Comparison of ENCODE assay signal across 10 cellular contexts in the genomic region with DNA sequence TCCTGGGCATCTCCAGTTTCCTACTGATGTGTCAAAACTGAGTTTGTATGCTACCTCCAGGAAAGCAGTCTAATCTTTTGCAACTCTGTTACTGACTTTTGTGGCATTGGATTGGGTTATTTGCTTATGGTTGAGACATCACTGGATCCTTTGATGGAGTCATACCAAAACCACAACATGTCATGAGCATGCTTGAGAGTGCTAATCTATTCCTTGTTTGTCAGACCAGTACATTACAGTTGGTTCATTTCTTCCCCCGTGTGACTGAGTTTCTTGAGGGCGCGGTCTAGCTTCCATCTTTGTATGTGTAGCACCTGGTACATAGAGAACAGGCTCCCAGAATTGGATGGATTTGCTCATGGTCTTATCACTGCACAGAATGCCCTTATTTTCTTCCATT. TPM values are rescaled to one million over a fixed set of nuclear protein-coding genes. Genes with fewer than 3 reads are reported as not detected.
A peak's percentile ranks its signal among the peaks of the same experiment; 100 is the strongest.
DNase-seq lines count a peak whose midpoint lies in the region; ATAC-seq and TF ChIP-seq lines count a peak whose summit lies in the region.
"Had no signal": no experiment of that assay in that cellular context is flagged by ENCODE, and none has a peak within 500 bp of the region (broad histone marks: within the 10 kb centered on the region; RNA-seq: fewer than 3 reads in every experiment).

No MANE protein-coding gene starts in this region.

- no peak for TF ChIP-seq POLR2A in gastroesophageal sphincter (IDR thresholded peaks at IDR 0.05)

- H3K27me3 ChIP-seq in gastroesophageal sphincter: no peaks in the 10 kb centered on the region

- peak; percentile 67 for ATAC-seq in HG03460 (IDR thresholded peaks at IDR 0.05; ENCODE audit: unreplicated experiment)
- no peak for ATAC-seq in gastroesophageal sphincter
- no peak for ATAC-seq in WTC11
- ATAC-seq: esophagus mucosa had no signal

- peaks cover 0 to 44% of the 10 kb centered on the region in 2 donors for H3K36me3 ChIP-seq in gastroesophageal sphincter

- H3K4me1 ChIP-seq in gastroesophageal sphincter: no peaks in the 10 kb centered on the region

- no peak overlapping the region for H3K27ac ChIP-seq in gastroesophageal sphincter

- CTCF ChIA-PET in WTC11 (lab: Charles Lee): no interaction called here

- TF ChIP-seq CTCF in gastroesophageal sphincter (IDR thresholded peaks at IDR 0.05): no peak
- TF ChIP-seq CTCF in WTC11 (IDR thresholded peaks at IDR 0.05): no peak

- DNase-seq in stimulated activated CD4-positive, alpha-beta T cell treated with anti-CD3 and anti-CD28 coated beads, Interleukin-15, amount 100 ng/mL, for 48 hours (ENCODE audit: low read depth in 2 of 2): peak; percentile 10 to 14
- no peak for DNase-seq in stimulated activated CD4-positive, alpha-beta T cell treated with anti-CD3 and anti-CD28 coated beads, Interleukin-4, amount 100 ng/mL, for 1 hour
- DNase-seq in amniotic epithelial cell (ENCODE audit: low read depth) (peak; percentile 89), WTC11 (ENCODE audit: low spot score) (no peak), KBM-7 (no peak), iPS-NIHi11 (ENCODE audit: low spot score) (no peak)
- DNase-seq: NCI-H510A had no signal

- no peak overlapping the region for H3K27ac Mint-ChIP-seq in WTC11

- H3K27me3 Mint-ChIP-seq in WTC11 (ENCODE audit: low read depth): no peaks in the 10 kb centered on the region

- H3K9me3 ChIP-seq in gastroesophageal sphincter: no peaks in the 10 kb centered on the region

- no peak for TF ChIP-seq EP300 in gastroesophageal sphincter (IDR thresholded peaks at IDR 0.05)

- WGBS in gastroesophageal sphincter (ENCODE audit: low coverage in 1 of 2), 2 donors: 89 to 93% methylated on average over 3 of the region's 3 CpGs

- H3K4me3 ChIP-seq in gastroesophageal sphincter: no peak overlapping the region

- H3K9me3 Mint-ChIP-seq in WTC11: no peaks in the 10 kb centered on the region

- POLR2A ChIA-PET in WTC11 (lab: Charles Lee): no interaction called here

- H3K4me1 Mint-ChIP-seq in WTC11: no peaks in the 10 kb centered on the region

- in situ Hi-C loops in KBM-7 (cut with MboI; ENCODE audit: low pct_unique_long_range_greater_than_20kb, low sequenced_read_pairs): no loop called here

- peaks cover 14% of the 10 kb centered on the region; the same call in 1 of the 2 replicates for H3K36me3 Mint-ChIP-seq in WTC11

- no peak overlapping the region for H3K4me3 Mint-ChIP-seq in WTC11

TF ChIP-seq in WTC11, 78 proteins besides CTCF, POLR2A, EP300 and RAD21 (continues in another document):
- no peak for TF ChIP-seq EMX1 (CRISPR knock-in tag; IDR thresholded peaks at IDR 0.05)
- TF ChIP-seq, protein P1, sequence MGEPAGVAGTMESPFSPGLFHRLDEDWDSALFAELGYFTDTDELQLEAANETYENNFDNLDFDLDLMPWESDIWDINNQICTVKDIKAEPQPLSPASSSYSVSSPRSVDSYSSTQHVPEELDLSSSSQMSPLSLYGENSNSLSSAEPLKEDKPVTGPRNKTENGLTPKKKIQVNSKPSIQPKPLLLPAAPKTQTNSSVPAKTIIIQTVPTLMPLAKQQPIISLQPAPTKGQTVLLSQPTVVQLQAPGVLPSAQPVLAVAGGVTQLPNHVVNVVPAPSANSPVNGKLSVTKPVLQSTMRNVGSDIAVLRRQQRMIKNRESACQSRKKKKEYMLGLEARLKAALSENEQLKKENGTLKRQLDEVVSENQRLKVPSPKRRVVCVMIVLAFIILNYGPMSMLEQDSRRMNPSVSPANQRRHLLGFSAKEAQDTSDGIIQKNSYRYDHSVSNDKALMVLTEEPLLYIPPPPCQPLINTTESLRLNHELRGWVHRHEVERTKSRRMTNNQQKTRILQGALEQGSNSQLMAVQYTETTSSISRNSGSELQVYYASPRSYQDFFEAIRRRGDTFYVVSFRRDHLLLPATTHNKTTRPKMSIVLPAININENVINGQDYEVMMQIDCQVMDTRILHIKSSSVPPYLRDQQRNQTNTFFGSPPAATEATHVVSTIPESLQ (CRISPR knock-in tag; IDR thresholded peaks at IDR 0.05): no peak
- TF ChIP-seq STAT6 (CRISPR knock-in tag; conservative IDR thresholded peaks at IDR 0.05; ENCODE audit: low read depth): no peak
- TF ChIP-seq, protein P2, sequence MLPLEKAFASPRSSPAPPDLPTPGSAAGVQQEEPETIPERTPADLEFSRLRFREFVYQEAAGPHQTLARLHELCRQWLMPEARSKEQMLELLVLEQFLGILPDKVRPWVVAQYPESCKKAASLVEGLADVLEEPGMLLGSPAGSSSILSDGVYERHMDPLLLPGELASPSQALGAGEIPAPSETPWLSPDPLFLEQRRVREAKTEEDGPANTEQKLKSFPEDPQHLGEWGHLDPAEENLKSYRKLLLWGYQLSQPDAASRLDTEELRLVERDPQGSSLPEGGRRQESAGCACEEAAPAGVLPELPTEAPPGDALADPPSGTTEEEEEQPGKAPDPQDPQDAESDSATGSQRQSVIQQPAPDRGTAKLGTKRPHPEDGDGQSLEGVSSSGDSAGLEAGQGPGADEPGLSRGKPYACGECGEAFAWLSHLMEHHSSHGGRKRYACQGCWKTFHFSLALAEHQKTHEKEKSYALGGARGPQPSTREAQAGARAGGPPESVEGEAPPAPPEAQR (CRISPR knock-in tag; IDR thresholded peaks at IDR 0.05): no peak
- TF ChIP-seq TP53 (CRISPR knock-in tag; IDR thresholded peaks at IDR 0.05): no peak
- TF ChIP-seq NR2C2 (CRISPR knock-in tag; IDR thresholded peaks at IDR 0.05): no peak
- no peak for TF ChIP-seq FOXP1 (CRISPR knock-in tag; IDR thresholded peaks at IDR 0.05; ENCODE audit: borderline replicate concordance)
- no peak for TF ChIP-seq ELF4 (CRISPR knock-in tag; IDR thresholded peaks at IDR 0.05; ENCODE audit: low read depth)
- no peak for TF ChIP-seq NR3C1 (CRISPR knock-in tag; conservative IDR thresholded peaks at IDR 0.05; ENCODE audit: low read depth)
- TF ChIP-seq ESRRA (CRISPR knock-in tag; IDR thresholded peaks at IDR 0.05; ENCODE audit: borderline replicate concordance): no peak
- TF ChIP-seq FOXP4 (CRISPR knock-in tag; IDR thresholded peaks at IDR 0.05): no peak
- TF ChIP-seq, protein P3, sequence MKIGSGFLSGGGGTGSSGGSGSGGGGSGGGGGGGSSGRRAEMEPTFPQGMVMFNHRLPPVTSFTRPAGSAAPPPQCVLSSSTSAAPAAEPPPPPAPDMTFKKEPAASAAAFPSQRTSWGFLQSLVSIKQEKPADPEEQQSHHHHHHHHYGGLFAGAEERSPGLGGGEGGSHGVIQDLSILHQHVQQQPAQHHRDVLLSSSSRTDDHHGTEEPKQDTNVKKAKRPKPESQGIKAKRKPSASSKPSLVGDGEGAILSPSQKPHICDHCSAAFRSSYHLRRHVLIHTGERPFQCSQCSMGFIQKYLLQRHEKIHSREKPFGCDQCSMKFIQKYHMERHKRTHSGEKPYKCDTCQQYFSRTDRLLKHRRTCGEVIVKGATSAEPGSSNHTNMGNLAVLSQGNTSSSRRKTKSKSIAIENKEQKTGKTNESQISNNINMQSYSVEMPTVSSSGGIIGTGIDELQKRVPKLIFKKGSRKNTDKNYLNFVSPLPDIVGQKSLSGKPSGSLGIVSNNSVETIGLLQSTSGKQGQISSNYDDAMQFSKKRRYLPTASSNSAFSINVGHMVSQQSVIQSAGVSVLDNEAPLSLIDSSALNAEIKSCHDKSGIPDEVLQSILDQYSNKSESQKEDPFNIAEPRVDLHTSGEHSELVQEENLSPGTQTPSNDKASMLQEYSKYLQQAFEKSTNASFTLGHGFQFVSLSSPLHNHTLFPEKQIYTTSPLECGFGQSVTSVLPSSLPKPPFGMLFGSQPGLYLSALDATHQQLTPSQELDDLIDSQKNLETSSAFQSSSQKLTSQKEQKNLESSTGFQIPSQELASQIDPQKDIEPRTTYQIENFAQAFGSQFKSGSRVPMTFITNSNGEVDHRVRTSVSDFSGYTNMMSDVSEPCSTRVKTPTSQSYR (CRISPR knock-in tag; IDR thresholded peaks at IDR 0.05): no peak
- no peak for TF ChIP-seq ZNF263 (CRISPR knock-in tag; IDR thresholded peaks at IDR 0.05; ENCODE audit: low read depth)
- TF ChIP-seq ETV6 (CRISPR knock-in tag; IDR thresholded peaks at IDR 0.05): no peak

RNA-seq across cellular contexts. Expression of gene SUGT1, which starts 43.2 kb away (rescaled TPM):
- 10 to 100 TPM; 31.9 to 53.7 (median 48.9) TPM for total RNA-seq in gastroesophageal sphincter
- 74.8 to 77.6 TPM (median 76.3 TPM) in 3 replicates for total RNA-seq in WTC11 (2021)

RNA-seq across cellular contexts. Expression of gene CNMD, which starts 43.8 kb away (rescaled TPM):
- total RNA-seq in gastroesophageal sphincter (not detected), WTC11 (2021) (65.5 to 95.1 TPM (median 65.6 TPM) in 3 replicates)
- total RNA-seq: esophagus mucosa had no signal

RNA-seq across cellular contexts. Expression of gene HNRNPA1L2, which starts 53.6 kb away (rescaled TPM):
- total RNA-seq in gastroesophageal sphincter (1 to 10 TPM; 2.3 to 4.8 (median 2.8) TPM), WTC11 (2021) (8.0 to 9.5 TPM (median 8.5 TPM) in 3 replicates)

Comparison
In these comparisons a context has a peak if more than half of its experiments do, and no peak if none do; other contexts are left out.
1. DNase-seq: peak in stimulated activated CD4-positive, alpha-beta T cell treated with anti-CD3 and anti-CD28 coated beads, Interleukin-15, amount 100 ng/mL, for 48 hours (2 of 2) and amniotic epithelial cell (single experiment); none in stimulated activated CD4-positive, alpha-beta T cell treated with anti-CD3 and anti-CD28 coated beads, Interleukin-4, amount 100 ng/mL, for 1 hour (single experiment), WTC11 (single experiment), KBM-7 (single experiment) and iPS-NIHi11 (single experiment).
2. RNA of gene CNMD, which starts 43.8 kb away (total RNA-seq): 65.5 to 95.1 TPM in WTC11; not detected in gastroesophageal sphincter; every median in the first group is over 10 times any median in the second.